11 cellular contexts compared by ENCODE assay signal in genomic region chr4:88185916-88186315, GRCh38. TPM values are rescaled to one million over a fixed set of nuclear protein-coding genes. Genes with fewer than 3 reads are reported as not detected.
DNase-seq lines count a peak whose midpoint lies in the region; TF ChIP-seq lines count a peak whose summit lies in the region.
"Had no signal": no experiment of that assay in that cellular context is flagged by ENCODE, and none has a peak within 500 bp of the region (broad histone marks: within the 10 kb centered on the region; RNA-seq: fewer than 3 reads in every experiment).

No MANE protein-coding gene starts in this region.

- no peak for TF ChIP-seq CTCF in chondrocyte (IDR thresholded peaks at IDR 0.05)

- DNase-seq in EH (ENCODE audit: low read depth) (peak; percentile 78), amniotic epithelial cell (ENCODE audit: low read depth) (peak; percentile 37), fibroblast of peridontal ligament (ENCODE audit: extremely low read depth) (peak; percentile 60), NCI-H2227 treated with DMSO at 0.1 percent for 48 hours (lab: John Stamatoyannopoulos, UW) (no peak), NCI-H774 (lab: John Stamatoyannopoulos, UW) (no peak), foreskin melanocyte (no peak), chondrocyte (ENCODE audit: low spot score) (no peak)
- DNase-seq: AML-193; CD4-positive, CD25-positive, alpha-beta regulatory T cell; GOT3; H9 had no signal

- peaks cover 23% of the 10 kb centered on the region for H3K9me3 Mint-ChIP-seq in chondrocyte (ENCODE audit: low read depth)

- H3K4me1 Mint-ChIP-seq in chondrocyte (ENCODE audit: low read depth) = peaks cover 12% of the 10 kb centered on the region

- H3K27me3 Mint-ChIP-seq in chondrocyte (ENCODE audit: low read depth) = no peaks in the 10 kb centered on the region

- no peak overlapping the region for H3K4me3 Mint-ChIP-seq in chondrocyte (ENCODE audit: unreplicated experiment)
- H3K4me3 Mint-ChIP-seq: CD4-positive, CD25-positive, alpha-beta regulatory T cell; H9 had no signal

- peaks cover 2% of the 10 kb centered on the region for H3K36me3 Mint-ChIP-seq in chondrocyte (ENCODE audit: low read depth)
- H3K36me3 Mint-ChIP-seq: CD4-positive, CD25-positive, alpha-beta regulatory T cell had no signal

- no peak overlapping the region for H3K27ac Mint-ChIP-seq in chondrocyte (ENCODE audit: unreplicated experiment)
- H3K27ac Mint-ChIP-seq: CD4-positive, CD25-positive, alpha-beta regulatory T cell; H9 had no signal

RNA-seq across cellular contexts. Expression of gene ABCG2, which starts 27.5 kb away (rescaled TPM):
- 0.08 to 0.40 TPM (median 0.24 TPM) in 3 replicates for total RNA-seq in chondrocyte

Comparison
In these comparisons a context has a peak if more than half of its experiments do, and no peak if none do; other contexts are left out.
1. DNase-seq: peak in EH (single experiment), amniotic epithelial cell (single experiment) and fibroblast of peridontal ligament (single experiment); none in NCI-H2227 treated with DMSO at 0.1 percent for 48 hours (single experiment), NCI-H774 (single experiment), foreskin melanocyte (single experiment) and chondrocyte (single experiment).